Comparison of ENCODE assay signal across 8 cellular contexts in genomic region chr13:99498304-99499161, GRCh38.
DNase-seq lines count a peak whose midpoint lies in the region; ATAC-seq, FAIRE-seq and TF ChIP-seq lines count a peak whose summit lies in the region.

No MANE protein-coding gene starts in this region.

- DNase-seq in AG08396 (ENCODE audit: low spot score): peak; percentile 96
- DNase-seq in NCI-H345 treated with DMSO at 0.1 percent for 48 hours (lab: John Stamatoyannopoulos, UW; ENCODE audit: unreplicated experiment): peak; percentile 98
- peak; percentile 94 for DNase-seq in activated CD4-positive, CD25-positive, alpha-beta regulatory T cell treated with anti-CD3 and anti-CD28 coated beads, Interleukin-2, amount 50 U/mL, for 16 hours (ENCODE audit: low read depth, low spot score)
- peak; percentile 98 for DNase-seq in cerebellar cortex (ENCODE audit: low spot score)
- peak; percentile 90 to 98 for DNase-seq in stimulated activated CD4-positive, alpha-beta T cell treated with anti-CD3 and anti-CD28 coated beads, Interleukin-12 subunit alpha, Interleukin-12 subunit beta, amount 100 ng/mL, for 24 hours (ENCODE audit: low read depth in 2 of 2)

- peak; percentile 74 for TF ChIP-seq POLR2A in GM18951 (IDR thresholded peaks at IDR 0.05; ENCODE audit: extremely low read depth, insufficient read depth, insufficient read length)

- peak; percentile 84 for FAIRE-seq in islet of Langerhans (lab: Jason Lieb, UNC)

- ATAC-seq in HG03175 (IDR thresholded peaks at IDR 0.05; ENCODE audit: unreplicated experiment): peak; percentile 51

- in situ Hi-C loops in GM18951 (cut with MboI; ENCODE audit: low sequenced_read_pairs, unreplicated experiment): no loop called here

Comparison
In these comparisons a context has a peak if more than half of its experiments do, and no peak if none do; other contexts are left out.
1. Peak in every context shown above with its lines: DNase-seq and ATAC-seq.